ENCODE assay signal across 8 cellular contexts in genomic region chr15:73992594-73992898, GRCh38. TPM values are rescaled to one million over a fixed set of nuclear protein-coding genes. Genes with fewer than 3 reads are reported as not detected.
DNase-seq lines count a peak whose midpoint lies in the region; ATAC-seq and TF ChIP-seq lines count a peak whose summit lies in the region.

No MANE protein-coding gene starts in this region.

- intact Hi-C loops in OCI-LY7 (cut with micrococcal nuclease; ENCODE audit: unreplicated experiment): loop anchor here (5.0 to 10.0 kb wide), 2 partner anchors 472 to 1760 kb away; partner anchors contain the start of genes PKM and UBL7

- peaks cover 0 to 19% (median 0%) of the 10 kb centered on the region in 3 donors for H3K36me3 Mint-ChIP-seq in CD8-positive, alpha-beta memory T cell
- peaks cover 7% of the 10 kb centered on the region for H3K36me3 Mint-ChIP-seq in effector memory CD8-positive, alpha-beta T cell (ENCODE audit: insufficient read depth)

- ATAC-seq in effector memory CD8-positive, alpha-beta T cell (replicated peaks): no peak
- ATAC-seq in HG03521 (IDR thresholded peaks at IDR 0.05; ENCODE audit: unreplicated experiment) (no peak), GM18873 (IDR thresholded peaks at IDR 0.05; ENCODE audit: low FRiP score, unreplicated experiment) (no peak)

- H3K4me3 Mint-ChIP-seq in CD8-positive, alpha-beta memory T cell: peak overlapping the region; percentile 73 to 92 (median 77)
- peak overlapping the region; percentile 84 to 97 for H3K4me3 Mint-ChIP-seq in effector memory CD8-positive, alpha-beta T cell

- H3K36me3 ChIP-seq in CD8-positive, alpha-beta memory T cell (ENCODE audit: insufficient read depth, low read length): no peaks in the 10 kb centered on the region
- no peaks in the 10 kb centered on the region for H3K36me3 ChIP-seq in OCI-LY7 (ENCODE audit: insufficient read depth, low read length)
- no peaks in the 10 kb centered on the region for H3K36me3 ChIP-seq in osteoblast (ENCODE audit: insufficient read depth, low read length)

- H3K27ac ChIP-seq in CD8-positive, alpha-beta memory T cell (ENCODE audit: low read depth, low read length): no peak overlapping the region
- H3K27ac ChIP-seq in OCI-LY7 (ENCODE audit: low read depth, low read length, poor library complexity, severe bottlenecking) (no peak overlapping the region), osteoblast (ENCODE audit: low read depth, low read length) (peak overlapping the region; percentile 38)

- H2AFZ ChIP-seq in OCI-LY7 (ENCODE audit: low read length) (peak overlapping the region; percentile 83; the same call in 1 of the 2 replicates), osteoblast (ENCODE audit: low read length) (peak overlapping the region; percentile 89)

- H3K9me2 ChIP-seq in OCI-LY7 (ENCODE audit: insufficient read depth, low read length): no peaks in the 10 kb centered on the region

- POLR2A ChIA-PET in CD8-positive, alpha-beta memory T cell (lab: Charles Lee): no interaction called here
- POLR2A ChIA-PET in OCI-LY7 (lab: Charles Lee): interaction anchor here (1.0 kb wide), 1 partner anchor 13 kb away, joined by 4 read pairs; no protein-coding TSS in a partner anchor

- peak overlapping the region; percentile 42 for H3K4me3 ChIP-seq in CD8-positive, alpha-beta memory T cell (ENCODE audit: low read length)
- peak overlapping the region; percentile 97 for H3K4me3 ChIP-seq in OCI-LY7 (ENCODE audit: low read depth, low read length, poor library complexity, severe bottlenecking)
- peak overlapping the region; percentile 79 for H3K4me3 ChIP-seq in osteoblast (ENCODE audit: insufficient read depth, low read length)

- peak; percentile 11; the same call in 1 of the 2 replicates for TF ChIP-seq CTCF in OCI-LY7 (conservative IDR thresholded peaks at IDR 0.05; ENCODE audit: low read length)
- TF ChIP-seq CTCF in osteoblast (IDR thresholded peaks at IDR 0.05; ENCODE audit: extremely low read depth, low read depth, low read length): no peak

- DNase-seq in CD8-positive, alpha-beta memory T cell: no peak
- DNase-seq in OCI-LY7 (ENCODE audit: low spot score): no peak
- DNase-seq in effector memory CD8-positive, alpha-beta T cell: no peak
- DNase-seq in osteoblast (ENCODE audit: insufficient read length, low spot score, missing footprints): no peak
- DNase-seq in NCI-H1092 treated with DMSO at 0.1 percent for 48 hours (lab: John Stamatoyannopoulos, UW): no peak
- no peak for DNase-seq in stimulated activated CD4-positive, alpha-beta T cell treated with anti-CD3 and anti-CD28 coated beads, Interleukin-15, amount 100 ng/mL, for 24 hours

- peak overlapping the region; percentile 52 for H3K4me2 ChIP-seq in OCI-LY7 (ENCODE audit: low read length)
- H3K4me2 ChIP-seq in osteoblast (ENCODE audit: insufficient read depth, low read length): peak overlapping the region; percentile 84

- CTCF ChIA-PET in CD8-positive, alpha-beta memory T cell (lab: Charles Lee): interaction anchor here (0.9 to 6.3 kb wide), 7 partner anchors 9 to 56 kb away, joined by 3 to 34 read pairs (median 3); no protein-coding TSS in a partner anchor
- CTCF ChIA-PET in OCI-LY7 (lab: Charles Lee; ENCODE audit: unreplicated experiment): no interaction called here

- no peaks in the 10 kb centered on the region for H3K27me3 ChIP-seq in CD8-positive, alpha-beta memory T cell (ENCODE audit: insufficient read depth, low read length, poor library complexity, severe bottlenecking)
- H3K27me3 ChIP-seq in osteoblast (ENCODE audit: insufficient read depth, low read length): no peaks in the 10 kb centered on the region

- H3K27ac Mint-ChIP-seq in CD8-positive, alpha-beta memory T cell: peak overlapping the region in 5 of 8 donors; percentile 43 to 96 (median 68)
- H3K27ac Mint-ChIP-seq in effector memory CD8-positive, alpha-beta T cell: peak overlapping the region; percentile 67 to 80

- BruUV-seq in OCI-LY7 (replicated peaks; lab: Mats Ljungman, UMichigan): no TSS peak

- no peaks in the 10 kb centered on the region for H3K9me3 Mint-ChIP-seq in CD8-positive, alpha-beta memory T cell
- no peaks in the 10 kb centered on the region for H3K9me3 Mint-ChIP-seq in effector memory CD8-positive, alpha-beta T cell

- H4K20me1 ChIP-seq in OCI-LY7 (ENCODE audit: insufficient read depth, low read length) (peaks cover 4% of the 10 kb centered on the region; the same call in 1 of the 2 replicates), osteoblast (ENCODE audit: insufficient read depth, low read length) (peaks cover 17% of the 10 kb centered on the region)

- peaks cover 41% of the 10 kb centered on the region for H3K4me1 ChIP-seq in CD8-positive, alpha-beta memory T cell (ENCODE audit: insufficient read depth, low read length)
- peaks cover 44% of the 10 kb centered on the region for H3K4me1 ChIP-seq in OCI-LY7 (ENCODE audit: insufficient read depth, low read length, poor library complexity, severe bottlenecking)
- peaks cover 67% of the 10 kb centered on the region for H3K4me1 ChIP-seq in osteoblast (ENCODE audit: insufficient read depth, low read length)

- peaks cover 24% of the 10 kb centered on the region; the same call in 1 of the 2 replicates for H3K79me2 ChIP-seq in OCI-LY7 (ENCODE audit: insufficient read depth, low read depth, low read length)
- H3K79me2 ChIP-seq in osteoblast (ENCODE audit: insufficient read depth, low read length): peaks cover 39% of the 10 kb centered on the region

- H3K4me1 Mint-ChIP-seq in CD8-positive, alpha-beta memory T cell: peaks cover 41 to 55% (median 51%) of the 10 kb centered on the region in 3 donors
- peaks cover 37 to 41% of the 10 kb centered on the region in 2 donors for H3K4me1 Mint-ChIP-seq in effector memory CD8-positive, alpha-beta T cell (ENCODE audit: low read depth in 2 of 2)

- H3K27me3 Mint-ChIP-seq in CD8-positive, alpha-beta memory T cell: no peaks in the 10 kb centered on the region
- H3K27me3 Mint-ChIP-seq in effector memory CD8-positive, alpha-beta T cell: no peaks in the 10 kb centered on the region

- H3K9me3 ChIP-seq in CD8-positive, alpha-beta memory T cell (ENCODE audit: low read length): no peaks in the 10 kb centered on the region
- H3K9me3 ChIP-seq in OCI-LY7 (ENCODE audit: low read length) (no peaks in the 10 kb centered on the region), osteoblast (ENCODE audit: low read depth, low read length) (no peaks in the 10 kb centered on the region)

RNA-seq across cellular contexts. Expression of gene STOML1, which starts 0.5 kb away (rescaled TPM):
- 10 to 100 TPM; 13.2 to 13.3 TPM for total RNA-seq in CD8-positive, alpha-beta memory T cell
- polyA plus RNA-seq in CD8-positive, alpha-beta memory T cell: 8.6 TPM
- total RNA-seq in OCI-LY7 (2014; rRNA removed; shearing (Covaris generic)): 5.7 and 8.0 TPM in 2 replicates
- 8.9 and 10.0 TPM in 2 replicates for total RNA-seq in OCI-LY7 (2022)
- 14.1 and 15.0 TPM in 2 replicates for total RNA-seq in osteoblast

RNA-seq across cellular contexts. Expression of gene PML, which starts 2.0 kb away (rescaled TPM):
- 10 to 100 TPM; 35.5 to 37.4 TPM for total RNA-seq in CD8-positive, alpha-beta memory T cell
- polyA plus RNA-seq in CD8-positive, alpha-beta memory T cell: 32.3 TPM
- total RNA-seq in OCI-LY7 (2014; rRNA removed; shearing (Covaris generic)): 9.6 and 16.9 TPM in 2 replicates
- 26.1 and 28.1 TPM in 2 replicates for total RNA-seq in OCI-LY7 (2022)
- 46.7 and 50.7 TPM in 2 replicates for total RNA-seq in osteoblast

Comparison
In these comparisons a context has a peak if more than half of its experiments do, and no peak if none do; other contexts are left out.
1. H3K4me3 ChIP-seq: peak in every context shown above with its lines; median percentile 97 in OCI-LY7; 79 in osteoblast; 42 in CD8-positive, alpha-beta memory T cell.